Comparison of ENCODE assay signal across 8 cellular contexts in the genomic region with DNA sequence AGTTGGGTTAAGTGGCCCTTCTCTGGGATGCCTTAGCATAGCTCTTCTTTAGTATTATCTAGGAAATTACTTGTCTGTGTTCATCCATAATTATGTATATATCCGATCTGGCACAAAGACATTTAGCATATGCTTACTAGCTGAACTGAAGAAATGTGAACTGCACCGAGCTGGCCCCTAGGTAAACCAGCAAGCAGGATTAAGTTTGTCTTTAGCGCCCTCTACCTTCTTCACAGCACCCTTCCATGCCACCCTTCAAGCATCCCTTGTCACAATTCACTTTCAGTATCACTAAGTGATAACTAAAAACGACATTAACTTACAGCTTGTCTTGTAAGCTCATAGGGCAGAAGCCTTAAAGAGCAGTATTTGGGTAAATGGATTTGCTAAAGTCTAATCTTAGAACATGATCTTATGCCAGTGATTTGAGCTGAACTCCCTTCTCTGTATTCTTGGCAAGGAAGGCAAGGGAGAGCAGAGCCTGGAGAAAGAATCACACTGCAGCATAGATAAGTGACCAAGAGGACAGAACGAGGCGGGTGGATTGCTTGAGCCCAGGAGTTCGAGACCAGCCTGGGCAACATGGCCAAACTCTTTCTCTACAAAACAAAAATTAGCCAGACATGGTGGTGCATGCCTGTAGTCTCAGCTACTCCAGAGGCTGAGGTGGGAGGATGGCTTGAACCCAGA. TPM values are rescaled to one million over a fixed set of nuclear protein-coding genes. Genes with fewer than 3 reads are reported as not detected.
DNase-seq lines count a peak whose midpoint lies in the region; ATAC-seq and TF ChIP-seq lines count a peak whose summit lies in the region.

No MANE protein-coding gene starts in this region.

- H3K9me3 Mint-ChIP-seq in brain, result no peaks in the 10 kb centered on the region

- no peak overlapping the region for H3K4me2 ChIP-seq in SU-DHL-6 (ENCODE audit: low read depth, low read length, poor library complexity, severe bottlenecking)

- H3F3A ChIP-seq in SU-DHL-6 (ENCODE audit: insufficient read depth), result no peaks in the 10 kb centered on the region

- H4K20me1 ChIP-seq in SU-DHL-6 (ENCODE audit: low read depth, low read length), result no peaks in the 10 kb centered on the region

- in situ Hi-C loops in GM13976 (cut with MboI; ENCODE audit: low sequenced_read_pairs, unreplicated experiment), result no loop called here

- peak overlapping the region in 1 of 5 experiments; percentile 10 for H3K27ac Mint-ChIP-seq in brain

- POLR2A ChIA-PET in AG04449 (lab: Yijun Ruan, JAX), result no interaction called here

- H3K36me3 ChIP-seq in SU-DHL-6 (ENCODE audit: low read length), result peaks cover 8% of the 10 kb centered on the region; the same call in 1 of the 2 replicates

- DNase-seq in AG04449 (ENCODE audit: low read depth, low spot score), result no peak
- DNase-seq in GM13976 (ENCODE audit: low spot score), result peak; percentile 75
- peak; percentile 19 for DNase-seq in NCI-H1092 (lab: John Stamatoyannopoulos, UW)
- DNase-seq in iris pigment epithelial cell (ENCODE audit: low read depth), result peak; percentile 63
- DNase-seq in stimulated activated CD4-positive, alpha-beta T cell treated with anti-CD3 and anti-CD28 coated beads, Interleukin-2, amount 100 ng/mL, for 48 hours, result peak; percentile 9 to 23

- peaks cover 2% of the 10 kb centered on the region for H3K27me3 Mint-ChIP-seq in brain

- H3K27me3 ChIP-seq in SU-DHL-6 (ENCODE audit: low read length), result no peaks in the 10 kb centered on the region

- no peaks in the 10 kb centered on the region for H3K9me2 ChIP-seq in SU-DHL-6 (replicated peaks; ENCODE audit: insufficient read depth, low read length)

- H3K36me3 Mint-ChIP-seq in brain, result peaks cover 17% of the 10 kb centered on the region

- H3K9ac ChIP-seq in SU-DHL-6 (ENCODE audit: low read length), result no peak overlapping the region

- H3K27ac ChIP-seq in SU-DHL-6 (ENCODE audit: low read depth, low read length), result no peak overlapping the region

- no peak overlapping the region for H2AFZ ChIP-seq in SU-DHL-6 (ENCODE audit: low read depth, low read length, severe bottlenecking)

- peak; percentile 98 for ATAC-seq in HG02678 (IDR thresholded peaks at IDR 0.05; ENCODE audit: unreplicated experiment)

- H3K4me3 ChIP-seq in AG04449 (ENCODE audit: low read depth, low read length) (no peak overlapping the region), SU-DHL-6 (ENCODE audit: insufficient read depth, low read length, poor library complexity, severe bottlenecking) (no peak overlapping the region)

- H3K9me3 ChIP-seq in SU-DHL-6 (ENCODE audit: insufficient read depth, low read length), result no peaks in the 10 kb centered on the region

- CTCF ChIA-PET in AG04449 (lab: Yijun Ruan, JAX), result interaction anchor here (0.7 to 4.8 kb wide), 36 partner anchors 9 to 517 kb away, joined by 3 to 72 read pairs (median 5); a partner anchor contains a TSS

- H3K79me2 ChIP-seq in SU-DHL-6 (ENCODE audit: insufficient read depth, low read length), result no peaks in the 10 kb centered on the region

- TF ChIP-seq CTCF in AG04449 (IDR thresholded peaks at IDR 0.05; ENCODE audit: insufficient read depth, low read length, missing control alignments), result peak; percentile 61
- peak; percentile 70 for TF ChIP-seq CTCF in GM13976 (IDR thresholded peaks at IDR 0.05; ENCODE audit: borderline replicate concordance, control extremely low read depth, extremely low read depth, insufficient read depth, missing control alignments)
- peak; percentile 54 for TF ChIP-seq CTCF in SU-DHL-6 (IDR thresholded peaks at IDR 0.05; ENCODE audit: insufficient read depth, low read length, poor library complexity, severe bottlenecking)
- TF ChIP-seq CTCF in brain (conservative IDR thresholded peaks at IDR 0.05), result peak; percentile 69 to 79

- peaks cover 6% of the 10 kb centered on the region for H3K4me1 Mint-ChIP-seq in brain

- H3K4me3 Mint-ChIP-seq in brain, result no peak overlapping the region

RNA-seq across cellular contexts. Expression of a gene that starts 2.6 kb away (rescaled TPM):
- polyA plus RNA-seq in brain (ENCODE audit: insufficient read depth, low read depth, low replicate concordance), result not detected

RNA-seq across cellular contexts. Expression of a gene that starts 36.6 kb away (rescaled TPM):
- 56.1 TPM for polyA plus RNA-seq in brain (ENCODE audit: insufficient read depth, low read depth, low replicate concordance)

RNA-seq across cellular contexts. Expression of a gene that starts 55.6 kb away (rescaled TPM):
- polyA plus RNA-seq in brain (ENCODE audit: insufficient read depth, low read depth, low replicate concordance), result not detected

RNA-seq across cellular contexts. Expression of a gene that starts 56.3 kb away (rescaled TPM):
- polyA plus RNA-seq in brain (ENCODE audit: insufficient read depth, low read depth, low replicate concordance), result not detected
